Comparison of ENCODE assay signal across 1 cellular context in the genomic region with DNA sequence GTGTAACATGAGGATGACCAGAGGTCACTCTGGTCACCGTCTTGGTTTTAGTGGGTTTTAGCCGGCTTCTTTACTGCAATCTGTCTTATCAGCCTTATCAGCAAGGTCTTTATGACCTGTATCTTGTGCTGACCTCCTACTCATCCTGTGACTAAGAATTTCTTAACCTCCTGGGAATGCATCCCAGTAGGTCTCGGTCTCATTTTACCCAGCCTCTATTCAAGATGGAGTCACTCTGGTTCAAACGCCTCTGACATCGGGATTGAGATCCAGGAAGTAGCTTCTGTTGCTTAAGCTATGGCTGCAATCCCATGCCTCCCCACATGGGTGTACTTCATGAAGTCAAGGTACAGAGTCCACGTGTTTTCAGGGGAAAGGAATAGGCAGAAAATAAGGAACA.
TF ChIP-seq lines count a peak whose summit lies in the region.

No MANE protein-coding gene starts in this region.

TF ChIP-seq in A549, 52 proteins besides CTCF, POLR2A, EP300 and RAD21 (continued from another document):
- TF ChIP-seq, protein P1, sequence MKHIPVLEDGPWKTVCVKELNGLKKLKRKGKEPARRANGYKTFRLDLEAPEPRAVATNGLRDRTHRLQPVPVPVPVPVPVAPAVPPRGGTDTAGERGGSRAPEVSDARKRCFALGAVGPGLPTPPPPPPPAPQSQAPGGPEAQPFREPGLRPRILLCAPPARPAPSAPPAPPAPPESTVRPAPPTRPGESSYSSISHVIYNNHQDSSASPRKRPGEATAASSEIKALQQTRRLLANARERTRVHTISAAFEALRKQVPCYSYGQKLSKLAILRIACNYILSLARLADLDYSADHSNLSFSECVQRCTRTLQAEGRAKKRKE (CRISPR knock-in tag; IDR thresholded peaks at IDR 0.05; ENCODE audit: low read depth): peak; percentile 94
- TF ChIP-seq HEYL (CRISPR knock-in tag; IDR thresholded peaks at IDR 0.05) (peak; percentile 78), POLR2AphosphoS2 (conservative IDR thresholded peaks at IDR 0.05; ENCODE audit: low read length) (no peak), FOXS1 (CRISPR knock-in tag; IDR thresholded peaks at IDR 0.05) (peak; percentile 83; the same call in 1 of the 2 replicates), MAFK (IDR thresholded peaks at IDR 0.05; ENCODE audit: partially characterized antibody) (no peak)
